1 cellular context compared by ENCODE assay signal in the genomic region with DNA sequence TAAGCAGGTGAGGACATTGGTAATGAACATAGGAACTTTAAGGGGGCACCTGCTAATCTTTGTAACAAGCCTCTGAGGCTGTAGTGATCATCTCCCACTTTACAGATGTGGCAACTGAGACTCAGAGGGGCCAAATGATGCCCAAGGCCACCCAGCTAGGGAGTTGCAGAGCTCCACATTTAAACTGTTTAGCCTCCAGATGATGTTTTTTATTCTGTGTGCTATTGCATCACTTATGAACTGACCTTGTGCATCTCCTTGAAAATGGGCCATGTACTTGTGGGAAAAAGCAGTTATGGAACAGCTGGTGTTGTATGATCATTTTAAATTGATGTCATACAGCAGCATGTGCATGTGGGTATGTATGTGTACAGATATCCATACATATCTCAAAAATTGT.
TF ChIP-seq lines count a peak whose summit lies in the region.

No MANE protein-coding gene starts in this region.

TF ChIP-seq in WTC11, 78 proteins besides CTCF, POLR2A, EP300 and RAD21 (continued from another document):
- TF ChIP-seq, protein P1, sequence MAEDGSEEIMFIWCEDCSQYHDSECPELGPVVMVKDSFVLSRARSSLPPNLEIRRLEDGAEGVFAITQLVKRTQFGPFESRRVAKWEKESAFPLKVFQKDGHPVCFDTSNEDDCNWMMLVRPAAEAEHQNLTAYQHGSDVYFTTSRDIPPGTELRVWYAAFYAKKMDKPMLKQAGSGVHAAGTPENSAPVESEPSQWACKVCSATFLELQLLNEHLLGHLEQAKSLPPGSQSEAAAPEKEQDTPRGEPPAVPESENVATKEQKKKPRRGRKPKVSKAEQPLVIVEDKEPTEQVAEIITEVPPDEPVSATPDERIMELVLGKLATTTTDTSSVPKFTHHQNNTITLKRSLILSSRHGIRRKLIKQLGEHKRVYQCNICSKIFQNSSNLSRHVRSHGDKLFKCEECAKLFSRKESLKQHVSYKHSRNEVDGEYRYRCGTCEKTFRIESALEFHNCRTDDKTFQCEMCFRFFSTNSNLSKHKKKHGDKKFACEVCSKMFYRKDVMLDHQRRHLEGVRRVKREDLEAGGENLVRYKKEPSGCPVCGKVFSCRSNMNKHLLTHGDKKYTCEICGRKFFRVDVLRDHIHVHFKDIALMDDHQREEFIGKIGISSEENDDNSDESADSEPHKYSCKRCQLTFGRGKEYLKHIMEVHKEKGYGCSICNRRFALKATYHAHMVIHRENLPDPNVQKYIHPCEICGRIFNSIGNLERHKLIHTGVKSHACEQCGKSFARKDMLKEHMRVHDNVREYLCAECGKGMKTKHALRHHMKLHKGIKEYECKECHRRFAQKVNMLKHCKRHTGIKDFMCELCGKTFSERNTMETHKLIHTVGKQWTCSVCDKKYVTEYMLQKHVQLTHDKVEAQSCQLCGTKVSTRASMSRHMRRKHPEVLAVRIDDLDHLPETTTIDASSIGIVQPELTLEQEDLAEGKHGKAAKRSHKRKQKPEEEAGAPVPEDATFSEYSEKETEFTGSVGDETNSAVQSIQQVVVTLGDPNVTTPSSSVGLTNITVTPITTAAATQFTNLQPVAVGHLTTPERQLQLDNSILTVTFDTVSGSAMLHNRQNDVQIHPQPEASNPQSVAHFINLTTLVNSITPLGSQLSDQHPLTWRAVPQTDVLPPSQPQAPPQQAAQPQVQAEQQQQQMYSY (CRISPR knock-in tag; IDR thresholded peaks at IDR 0.05) = no peak
- no peak for TF ChIP-seq TEAD4 (CRISPR knock-in tag; IDR thresholded peaks at IDR 0.05)
- TF ChIP-seq, protein P2, sequence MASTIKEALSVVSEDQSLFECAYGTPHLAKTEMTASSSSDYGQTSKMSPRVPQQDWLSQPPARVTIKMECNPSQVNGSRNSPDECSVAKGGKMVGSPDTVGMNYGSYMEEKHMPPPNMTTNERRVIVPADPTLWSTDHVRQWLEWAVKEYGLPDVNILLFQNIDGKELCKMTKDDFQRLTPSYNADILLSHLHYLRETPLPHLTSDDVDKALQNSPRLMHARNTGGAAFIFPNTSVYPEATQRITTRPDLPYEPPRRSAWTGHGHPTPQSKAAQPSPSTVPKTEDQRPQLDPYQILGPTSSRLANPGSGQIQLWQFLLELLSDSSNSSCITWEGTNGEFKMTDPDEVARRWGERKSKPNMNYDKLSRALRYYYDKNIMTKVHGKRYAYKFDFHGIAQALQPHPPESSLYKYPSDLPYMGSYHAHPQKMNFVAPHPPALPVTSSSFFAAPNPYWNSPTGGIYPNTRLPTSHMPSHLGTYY (CRISPR knock-in tag; IDR thresholded peaks at IDR 0.05) = no peak
- TF ChIP-seq, protein P3, sequence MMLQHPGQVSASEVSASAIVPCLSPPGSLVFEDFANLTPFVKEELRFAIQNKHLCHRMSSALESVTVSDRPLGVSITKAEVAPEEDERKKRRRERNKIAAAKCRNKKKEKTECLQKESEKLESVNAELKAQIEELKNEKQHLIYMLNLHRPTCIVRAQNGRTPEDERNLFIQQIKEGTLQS (CRISPR knock-in tag; conservative IDR thresholded peaks at IDR 0.05) = no peak
- TF ChIP-seq FOXK1 (CRISPR knock-in tag; IDR thresholded peaks at IDR 0.05) = no peak
- TF ChIP-seq ZNF138 (CRISPR knock-in tag; conservative IDR thresholded peaks at IDR 0.05) = no peak
- TF ChIP-seq, protein P4, sequence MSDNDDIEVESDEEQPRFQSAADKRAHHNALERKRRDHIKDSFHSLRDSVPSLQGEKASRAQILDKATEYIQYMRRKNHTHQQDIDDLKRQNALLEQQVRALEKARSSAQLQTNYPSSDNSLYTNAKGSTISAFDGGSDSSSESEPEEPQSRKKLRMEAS (CRISPR knock-in tag; IDR thresholded peaks at IDR 0.05) = no peak
- TF ChIP-seq CBFB (CRISPR knock-in tag; IDR thresholded peaks at IDR 0.05; ENCODE audit: low read depth) = no peak
- no peak for TF ChIP-seq SOX15 (CRISPR knock-in tag; IDR thresholded peaks at IDR 0.05)
- TF ChIP-seq, protein P5, sequence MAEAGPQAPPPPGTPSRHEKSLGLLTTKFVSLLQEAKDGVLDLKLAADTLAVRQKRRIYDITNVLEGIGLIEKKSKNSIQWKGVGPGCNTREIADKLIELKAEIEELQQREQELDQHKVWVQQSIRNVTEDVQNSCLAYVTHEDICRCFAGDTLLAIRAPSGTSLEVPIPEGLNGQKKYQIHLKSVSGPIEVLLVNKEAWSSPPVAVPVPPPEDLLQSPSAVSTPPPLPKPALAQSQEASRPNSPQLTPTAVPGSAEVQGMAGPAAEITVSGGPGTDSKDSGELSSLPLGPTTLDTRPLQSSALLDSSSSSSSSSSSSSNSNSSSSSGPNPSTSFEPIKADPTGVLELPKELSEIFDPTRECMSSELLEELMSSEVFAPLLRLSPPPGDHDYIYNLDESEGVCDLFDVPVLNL (CRISPR knock-in tag; IDR thresholded peaks at IDR 0.05; ENCODE audit: borderline replicate concordance, low read depth) = no peak
